Comparison of ENCODE assay signal across 17 cellular contexts in the genomic region with DNA sequence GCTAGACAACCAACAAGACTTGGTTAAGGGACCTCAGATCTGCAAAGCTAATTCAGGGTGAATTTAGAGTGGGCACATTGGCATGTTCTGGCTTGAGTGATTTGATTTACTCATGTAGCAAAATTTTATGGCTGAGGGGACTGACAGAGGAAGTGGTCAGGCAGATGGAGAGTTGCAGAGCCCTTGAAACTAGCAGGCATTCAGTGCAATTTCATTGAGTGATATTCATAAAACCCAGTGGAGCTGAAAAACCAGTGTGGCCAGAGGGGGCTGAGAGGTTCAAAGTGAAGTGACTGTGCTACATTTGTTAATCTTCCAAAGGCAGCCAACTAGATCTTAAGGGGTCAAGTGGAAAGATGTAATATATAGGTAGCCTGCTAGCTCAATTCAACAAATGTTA. TPM values are rescaled to one million over a fixed set of nuclear protein-coding genes. Genes with fewer than 3 reads are reported as not detected.
A peak's percentile ranks its signal among the peaks of the same experiment; 100 is the strongest.
DNase-seq lines count a peak whose midpoint lies in the region; ATAC-seq and TF ChIP-seq lines count a peak whose summit lies in the region.
"Had no signal": no experiment of that assay in that cellular context is flagged by ENCODE, and none has a peak within 500 bp of the region (broad histone marks: within the 10 kb centered on the region; RNA-seq: fewer than 3 reads in every experiment).

No MANE protein-coding gene starts in this region.

- 0 out of 2 replicates have a peak, but pooled peaks cover 3% of the 10 kb centered on the region for H3F3A ChIP-seq in Loucy (ENCODE audit: low read depth)

- no peaks in the 10 kb centered on the region for H3K36me3 ChIP-seq in Loucy (ENCODE audit: insufficient read depth, low read length)
- H3K36me3 ChIP-seq: transverse colon had no signal

- ATAC-seq in activated naive CD8-positive, alpha-beta T cell treated with anti-CD3 and anti-CD28 coated beads, Interleukin-2, amount 10 ng/mL, durations not matched to agents 7 days and 5 days (ENCODE audit: low read depth): no peak
- ATAC-seq in stimulated activated naive B cell treated with anti-CD40 and anti-IgM and Interleukin-4, amounts not matched to agents 10 μg/mL and 1 μg/mL and 100 μg/mL, for 72 hours (replicated peaks): peak; percentile 14 to 22
- ATAC-seq in GM21786 (IDR thresholded peaks at IDR 0.05; ENCODE audit: unreplicated experiment) (no peak), GM21515 (IDR thresholded peaks at IDR 0.05; ENCODE audit: unreplicated experiment) (no peak)
- ATAC-seq: psoas muscle had no signal

- no peaks in the 10 kb centered on the region for H3K9me3 Mint-ChIP-seq in activated naive CD8-positive, alpha-beta T cell treated with anti-CD3 and anti-CD28 coated beads, Interleukin-2, amount 10 ng/mL, durations not matched to agents 7 days and 5 days
- no peaks in the 10 kb centered on the region for H3K9me3 Mint-ChIP-seq in activated naive CD8-positive, alpha-beta T cell treated with anti-CD3 and anti-CD28 coated beads for 36 hours
- H3K9me3 Mint-ChIP-seq in brain: no peaks in the 10 kb centered on the region
- H3K9me3 Mint-ChIP-seq in stimulated activated naive B cell treated with anti-CD40 and anti-IgM and Interleukin-4, amounts not matched to agents 10 μg/mL and 1 μg/mL and 100 μg/mL, for 72 hours: no peaks in the 10 kb centered on the region
- H3K9me3 Mint-ChIP-seq: activated CD4-positive, alpha-beta memory T cell treated with anti-CD3 and anti-CD28 coated beads, Interleukin-2, amount 10 ng/mL, durations not matched to agents 7 days and 5 days had no signal

- TF ChIP-seq CTCF in Loucy (conservative IDR thresholded peaks at IDR 0.05; ENCODE audit: low read length): no peak
- no peak for TF ChIP-seq CTCF in brain (conservative IDR thresholded peaks at IDR 0.05)

- POLR2A ChIA-PET in activated naive CD8-positive, alpha-beta T cell treated with anti-CD3 and anti-CD28 coated beads, Interleukin-2, amount 10 ng/mL, durations not matched to agents 7 days and 5 days (lab: Charles Lee): interaction anchor here (0.7 to 1.3 kb wide), 3 partner anchors 9 to 184 kb away, joined by 3 to 5 read pairs (median 3); a partner anchor contains a TSS

- no peaks in the 10 kb centered on the region for H3K9me3 ChIP-seq in Loucy (ENCODE audit: insufficient read depth, low read depth, low read length)
- H3K9me3 ChIP-seq: psoas muscle, transverse colon had no signal

- H3K27ac Mint-ChIP-seq in activated naive CD8-positive, alpha-beta T cell treated with anti-CD3 and anti-CD28 coated beads, Interleukin-2, amount 10 ng/mL, durations not matched to agents 7 days and 5 days: peak overlapping the region; percentile 7
- H3K27ac Mint-ChIP-seq in activated naive CD8-positive, alpha-beta T cell treated with anti-CD3 and anti-CD28 coated beads for 36 hours: no peak overlapping the region
- H3K27ac Mint-ChIP-seq in brain: peak overlapping the region in 4 of 5 experiments; percentile 43 to 100 (median 56)
- peak overlapping the region; percentile 10 for H3K27ac Mint-ChIP-seq in stimulated activated naive B cell treated with anti-CD40 and anti-IgM and Interleukin-4, amounts not matched to agents 10 μg/mL and 1 μg/mL and 100 μg/mL, for 72 hours
- H3K27ac Mint-ChIP-seq: activated CD4-positive, alpha-beta memory T cell treated with anti-CD3 and anti-CD28 coated beads, Interleukin-2, amount 10 ng/mL, durations not matched to agents 7 days and 5 days had no signal

- H3K27me3 ChIP-seq in Loucy (ENCODE audit: insufficient read depth, low read length, poor library complexity, severe bottlenecking): no peaks in the 10 kb centered on the region
- H3K27me3 ChIP-seq: transverse colon had no signal

- peak overlapping the region; percentile 6 for H3K4me3 Mint-ChIP-seq in activated naive CD8-positive, alpha-beta T cell treated with anti-CD3 and anti-CD28 coated beads, Interleukin-2, amount 10 ng/mL, durations not matched to agents 7 days and 5 days
- no peak overlapping the region for H3K4me3 Mint-ChIP-seq in activated naive CD8-positive, alpha-beta T cell treated with anti-CD3 and anti-CD28 coated beads for 36 hours
- peak overlapping the region in 3 of 5 experiments; percentile 13 to 92 (median 64) for H3K4me3 Mint-ChIP-seq in brain
- no peak overlapping the region for H3K4me3 Mint-ChIP-seq in stimulated activated naive B cell treated with anti-CD40 and anti-IgM and Interleukin-4, amounts not matched to agents 10 μg/mL and 1 μg/mL and 100 μg/mL, for 72 hours
- H3K4me3 Mint-ChIP-seq: activated CD4-positive, alpha-beta memory T cell treated with anti-CD3 and anti-CD28 coated beads, Interleukin-2, amount 10 ng/mL, durations not matched to agents 7 days and 5 days had no signal

- H3K4me2 ChIP-seq in Loucy (ENCODE audit: low read depth, low read length, poor library complexity, severe bottlenecking): peak overlapping the region; percentile 11

- H3K36me3 Mint-ChIP-seq in activated naive CD8-positive, alpha-beta T cell treated with anti-CD3 and anti-CD28 coated beads, Interleukin-2, amount 10 ng/mL, durations not matched to agents 7 days and 5 days: no peaks in the 10 kb centered on the region
- peaks cover 1% of the 10 kb centered on the region for H3K36me3 Mint-ChIP-seq in activated naive CD8-positive, alpha-beta T cell treated with anti-CD3 and anti-CD28 coated beads for 36 hours
- no peaks in the 10 kb centered on the region for H3K36me3 Mint-ChIP-seq in brain
- H3K36me3 Mint-ChIP-seq in stimulated activated naive B cell treated with anti-CD40 and anti-IgM and Interleukin-4, amounts not matched to agents 10 μg/mL and 1 μg/mL and 100 μg/mL, for 72 hours: no peaks in the 10 kb centered on the region

- H2AFZ ChIP-seq in Loucy (ENCODE audit: low read length): no peak overlapping the region

- peaks cover 24% of the 10 kb centered on the region for H3K4me1 Mint-ChIP-seq in activated naive CD8-positive, alpha-beta T cell treated with anti-CD3 and anti-CD28 coated beads, Interleukin-2, amount 10 ng/mL, durations not matched to agents 7 days and 5 days
- peaks cover 23% of the 10 kb centered on the region for H3K4me1 Mint-ChIP-seq in activated naive CD8-positive, alpha-beta T cell treated with anti-CD3 and anti-CD28 coated beads for 36 hours
- peaks cover 36% of the 10 kb centered on the region for H3K4me1 Mint-ChIP-seq in brain
- H3K4me1 Mint-ChIP-seq in stimulated activated naive B cell treated with anti-CD40 and anti-IgM and Interleukin-4, amounts not matched to agents 10 μg/mL and 1 μg/mL and 100 μg/mL, for 72 hours: peaks cover 21 to 27% of the 10 kb centered on the region in 2 donors

- H3K79me2 ChIP-seq in Loucy (ENCODE audit: insufficient read depth, low read length): peaks cover 19% of the 10 kb centered on the region; the same call in 1 of the 2 replicates

- peaks cover 38% of the 10 kb centered on the region for H3K4me1 ChIP-seq in Loucy (ENCODE audit: insufficient read depth, low read length, poor library complexity, severe bottlenecking)

- no peaks in the 10 kb centered on the region for H3K9me2 ChIP-seq in Loucy (replicated peaks; ENCODE audit: low read depth, low read length)

- peaks cover 2% of the 10 kb centered on the region for H3K27me3 Mint-ChIP-seq in activated naive CD8-positive, alpha-beta T cell treated with anti-CD3 and anti-CD28 coated beads, Interleukin-2, amount 10 ng/mL, durations not matched to agents 7 days and 5 days
- H3K27me3 Mint-ChIP-seq in activated naive CD8-positive, alpha-beta T cell treated with anti-CD3 and anti-CD28 coated beads for 36 hours: peaks cover 3% of the 10 kb centered on the region
- peaks cover 13% of the 10 kb centered on the region for H3K27me3 Mint-ChIP-seq in brain
- H3K27me3 Mint-ChIP-seq in stimulated activated naive B cell treated with anti-CD40 and anti-IgM and Interleukin-4, amounts not matched to agents 10 μg/mL and 1 μg/mL and 100 μg/mL, for 72 hours: peaks cover 0 to 4% of the 10 kb centered on the region in 2 donors
- H3K27me3 Mint-ChIP-seq: activated CD4-positive, alpha-beta memory T cell treated with anti-CD3 and anti-CD28 coated beads, Interleukin-2, amount 10 ng/mL, durations not matched to agents 7 days and 5 days had no signal

- no peaks in the 10 kb centered on the region for H4K20me1 ChIP-seq in Loucy (ENCODE audit: insufficient read depth, low read length, poor library complexity, severe bottlenecking)

- DNase-seq in activated naive CD8-positive, alpha-beta T cell treated with anti-CD3 and anti-CD28 coated beads, Interleukin-2, amount 10 ng/mL, durations not matched to agents 7 days and 5 days: no peak
- no peak for DNase-seq in activated naive CD8-positive, alpha-beta T cell treated with anti-CD3 and anti-CD28 coated beads for 36 hours
- peak; percentile 3 for DNase-seq in stimulated activated naive B cell treated with anti-CD40 and anti-IgM and Interleukin-4, amounts not matched to agents 10 μg/mL and 1 μg/mL and 100 μg/mL, for 72 hours
- DNase-seq in nucleus accumbens (lab: John Stamatoyannopoulos, UW): no peak
- DNase-seq: activated CD4-positive, alpha-beta memory T cell treated with anti-CD3 and anti-CD28 coated beads, Interleukin-2, amount 10 ng/mL, durations not matched to agents 7 days and 5 days; activated naive CD4-positive, alpha-beta T cell; foreskin melanocyte; NCI-H1048; NCI-H510A treated with DMSO at 0.1 percent for 48 hours; psoas muscle; stimulated activated CD4-positive, alpha-beta T cell treated with anti-CD3 and anti-CD28 coated beads, Interleukin-1b, Interleukin-23, amount 100 ng/mL, for 48 hours; T1000; transverse colon had no signal

- no peak overlapping the region for H3K9ac ChIP-seq in Loucy (ENCODE audit: low read depth, low read length, poor library complexity, severe bottlenecking)

- no peak overlapping the region for H3K4me3 ChIP-seq in Loucy (ENCODE audit: low read length, poor library complexity, severe bottlenecking)
- H3K4me3 ChIP-seq: psoas muscle, transverse colon had no signal

RNA-seq across cellular contexts. Expression of a gene that starts 2.2 kb away (rescaled TPM):
- 100 to 1,000 TPM; 112 to 115 TPM for total RNA-seq in activated naive CD8-positive, alpha-beta T cell treated with anti-CD3 and anti-CD28 coated beads, Interleukin-2, amount 10 ng/mL, durations not matched to agents 7 days and 5 days
- 10 to 100 TPM; 46.6 to 55.5 TPM for total RNA-seq in activated naive CD8-positive, alpha-beta T cell treated with anti-CD3 and anti-CD28 coated beads for 36 hours
- 156 TPM for polyA plus RNA-seq in brain (ENCODE audit: insufficient read depth, low read depth, low replicate concordance)

RNA-seq across cellular contexts. Expression of a gene that starts 48.7 kb away (rescaled TPM):
- total RNA-seq in activated naive CD8-positive, alpha-beta T cell treated with anti-CD3 and anti-CD28 coated beads, Interleukin-2, amount 10 ng/mL, durations not matched to agents 7 days and 5 days: 100 to 1,000 TPM; 149 to 155 TPM
- 100 to 1,000 TPM; 161 to 165 TPM for total RNA-seq in activated naive CD8-positive, alpha-beta T cell treated with anti-CD3 and anti-CD28 coated beads for 36 hours
- polyA plus RNA-seq in brain (ENCODE audit: insufficient read depth, low read depth, low replicate concordance): 132 TPM

Comparison
In these comparisons a context has a peak if more than half of its experiments do, and no peak if none do; other contexts are left out.
1. H3K4me3 Mint-ChIP-seq: peak in activated naive CD8-positive, alpha-beta T cell treated with anti-CD3 and anti-CD28 coated beads, Interleukin-2, amount 10 ng/mL, durations not matched to agents 7 days and 5 days (single experiment) and brain (3 of 5); none in activated naive CD8-positive, alpha-beta T cell treated with anti-CD3 and anti-CD28 coated beads for 36 hours (single experiment) and stimulated activated naive B cell treated with anti-CD40 and anti-IgM and Interleukin-4, amounts not matched to agents 10 μg/mL and 1 μg/mL and 100 μg/mL, for 72 hours (0 of 2).
2. ATAC-seq: peak in stimulated activated naive B cell treated with anti-CD40 and anti-IgM and Interleukin-4, amounts not matched to agents 10 μg/mL and 1 μg/mL and 100 μg/mL, for 72 hours (2 of 2); none in activated naive CD8-positive, alpha-beta T cell treated with anti-CD3 and anti-CD28 coated beads, Interleukin-2, amount 10 ng/mL, durations not matched to agents 7 days and 5 days (single experiment), GM21786 (single experiment) and GM21515 (single experiment).